11 cellular contexts compared by ENCODE assay signal in genomic region chr10:106935978-106936451, GRCh38.
DNase-seq lines count a peak whose midpoint lies in the region; ATAC-seq and TF ChIP-seq lines count a peak whose summit lies in the region.
"Had no signal": no experiment of that assay in that cellular context is flagged by ENCODE, and none has a peak within 500 bp of the region (broad histone marks: within the 10 kb centered on the region; RNA-seq: fewer than 3 reads in every experiment).

No MANE protein-coding gene starts in this region.

- H3K27ac Mint-ChIP-seq in immature natural killer cell: peak overlapping the region in 1 of 6 donors; percentile 28
- no peak overlapping the region for H3K27ac Mint-ChIP-seq in mesothelial cell of epicardium
- H3K27ac Mint-ChIP-seq: activated CD4-positive, alpha-beta T cell treated with anti-CD3 and anti-CD28 coated beads, Interleukin-2, amount 10 ng/mL, durations not matched to agents 24 days and 14 days had no signal

- no peak for TF ChIP-seq CTCF in stomach (IDR thresholded peaks at IDR 0.05)
- TF ChIP-seq CTCF in mesothelial cell of epicardium (IDR thresholded peaks at IDR 0.05; ENCODE audit: unreplicated experiment): no peak

- H3K9me3 ChIP-seq in BLaER1 (peaks cover 20% of the 10 kb centered on the region), stomach (no peaks in the 10 kb centered on the region)
- H3K9me3 ChIP-seq: neutrophil had no signal

- no peak overlapping the region; the same call in 1 of the 2 replicates for H3K4me3 ChIP-seq in BLaER1
- no peak overlapping the region for H3K4me3 ChIP-seq in stomach

- intact Hi-C loops in stomach (cut with DNase I; ENCODE audit: low total_unique reads): no loop called here

- H3K27me3 Mint-ChIP-seq in immature natural killer cell (ENCODE audit: low read depth in 3 of 3) (peaks cover 2% of the 10 kb centered on the region in 3 donors), mesothelial cell of epicardium (ENCODE audit: low read depth) (no peaks in the 10 kb centered on the region)
- H3K27me3 Mint-ChIP-seq: activated CD4-positive, alpha-beta T cell treated with anti-CD3 and anti-CD28 coated beads, Interleukin-2, amount 10 ng/mL, durations not matched to agents 24 days and 14 days had no signal

- no peaks in the 10 kb centered on the region for H3K27me3 ChIP-seq in BLaER1
- no peaks in the 10 kb centered on the region for H3K27me3 ChIP-seq in stomach
- H3K27me3 ChIP-seq: brain microvascular endothelial cell, neutrophil had no signal

- H4K20me1 ChIP-seq in BLaER1: no peaks in the 10 kb centered on the region

- peak overlapping the region; percentile 67 for H3K4me2 ChIP-seq in BLaER1

- H3K4me1 ChIP-seq in BLaER1 (peaks cover 63% of the 10 kb centered on the region), stomach (peaks cover 0 to 11% (median 2%) of the 10 kb centered on the region in 4 donors)

- H3K36me3 ChIP-seq in BLaER1: no peaks in the 10 kb centered on the region
- H3K36me3 ChIP-seq in stomach: no peaks in the 10 kb centered on the region
- H3K36me3 ChIP-seq: brain microvascular endothelial cell, neutrophil had no signal

- TF ChIP-seq POLR2A in stomach (IDR thresholded peaks at IDR 0.05): no peak

- H3K9me3 Mint-ChIP-seq in immature natural killer cell (no peaks in the 10 kb centered on the region), mesothelial cell of epicardium (no peaks in the 10 kb centered on the region)
- H3K9me3 Mint-ChIP-seq: activated CD4-positive, alpha-beta T cell treated with anti-CD3 and anti-CD28 coated beads, Interleukin-2, amount 10 ng/mL, durations not matched to agents 24 days and 14 days had no signal

- ATAC-seq in GM19395 (IDR thresholded peaks at IDR 0.05; ENCODE audit: unreplicated experiment) (peak; percentile 72), HG03025 (IDR thresholded peaks at IDR 0.05; ENCODE audit: low FRiP score, unreplicated experiment) (peak; percentile 79)

- H3K27ac ChIP-seq in BLaER1 (peak overlapping the region; percentile 57; the same call in 1 of the 2 replicates), stomach (no peak overlapping the region)
- H3K27ac ChIP-seq: brain microvascular endothelial cell, neutrophil had no signal

- H3K4me3 Mint-ChIP-seq in immature natural killer cell: no peak overlapping the region
- no peak overlapping the region for H3K4me3 Mint-ChIP-seq in mesothelial cell of epicardium
- H3K4me3 Mint-ChIP-seq: activated CD4-positive, alpha-beta T cell treated with anti-CD3 and anti-CD28 coated beads, Interleukin-2, amount 10 ng/mL, durations not matched to agents 24 days and 14 days had no signal

- DNase-seq in NOMO-1 treated with DMSO at 0.1 percent for 48 hours (lab: John Stamatoyannopoulos, UW; ENCODE audit: unreplicated experiment) (peak; percentile 92), ecto neural progenitor cell (ENCODE audit: low spot score) (no peak), stomach (no peak), immature natural killer cell (no peak), mesothelial cell of epicardium (ENCODE audit: low spot score in 2 of 2, unreplicated experiment in 2 of 2) (no peak)
- DNase-seq: activated CD4-positive, alpha-beta T cell treated with anti-CD3 and anti-CD28 coated beads, Interleukin-2, amount 10 ng/mL, durations not matched to agents 24 days and 14 days; brain microvascular endothelial cell had no signal

- peaks cover 0 to 4% of the 10 kb centered on the region in 2 donors for H3K4me1 Mint-ChIP-seq in immature natural killer cell
- H3K4me1 Mint-ChIP-seq in mesothelial cell of epicardium: peaks cover 9% of the 10 kb centered on the region
- H3K4me1 Mint-ChIP-seq: activated CD4-positive, alpha-beta T cell treated with anti-CD3 and anti-CD28 coated beads, Interleukin-2, amount 10 ng/mL, durations not matched to agents 24 days and 14 days had no signal

- no peak overlapping the region for H3K9ac ChIP-seq in BLaER1

- no peaks in the 10 kb centered on the region for H3K36me3 Mint-ChIP-seq in immature natural killer cell
- H3K36me3 Mint-ChIP-seq in mesothelial cell of epicardium: no peaks in the 10 kb centered on the region

- TF ChIP-seq EP300 in stomach (IDR thresholded peaks at IDR 0.05): no peak
